Comparison of ENCODE assay signal across 22 cellular contexts in genomic region chr9:126630458-126631237, GRCh38. TPM values are rescaled to one million over a fixed set of nuclear protein-coding genes. Genes with fewer than 3 reads are reported as not detected.
DNase-seq lines count a peak whose midpoint lies in the region; ATAC-seq, FAIRE-seq and TF ChIP-seq lines count a peak whose summit lies in the region.
"Had no signal": no experiment of that assay in that cellular context is flagged by ENCODE, and none has a peak within 500 bp of the region (broad histone marks: within the 10 kb centered on the region; RNA-seq: fewer than 3 reads in every experiment).

No MANE protein-coding gene starts in this region.

- no peak overlapping the region for H2BK5ac ChIP-seq in mesendoderm (ENCODE audit: low read length)

- H3K79me2 ChIP-seq in mesendoderm (ENCODE audit: control insufficient read depth, insufficient read depth, low read length): no peaks in the 10 kb centered on the region
- H3K79me2 ChIP-seq in SK-N-SH (ENCODE audit: insufficient read depth): no peaks in the 10 kb centered on the region

- no peak overlapping the region for H3K23ac ChIP-seq in mesendoderm (ENCODE audit: low read length)

- H3K9me2 ChIP-seq in SK-N-SH: no peaks in the 10 kb centered on the region

- H3K4me2 ChIP-seq in mesendoderm (ENCODE audit: low read length): no peak overlapping the region
- H3K4me2 ChIP-seq in SK-N-SH: no peak overlapping the region

- H3K9me3 ChIP-seq in SK-N-SH: no peaks in the 10 kb centered on the region
- H3K9me3 ChIP-seq in HAP-1: no peaks in the 10 kb centered on the region
- H3K9me3 ChIP-seq: body of pancreas, esophagus squamous epithelium had no signal

- H3K56ac ChIP-seq in mesendoderm (ENCODE audit: low read length): peak overlapping the region; percentile 17

- no peak overlapping the region for H2BK120ac ChIP-seq in mesendoderm (ENCODE audit: low read depth, low read length)

- no peak overlapping the region for H3K4ac ChIP-seq in mesendoderm (ENCODE audit: low read depth, low read length)

- H3K79me1 ChIP-seq in mesendoderm (ENCODE audit: low read length): no peaks in the 10 kb centered on the region

- in situ Hi-C loops in Caki2 (cut with HindIII; ENCODE audit: low pct_unique_long_range_greater_than_20kb, low sequenced_read_pairs): no loop called here
- in situ Hi-C loops in HAP-1 (cut with MboI; ENCODE audit: low sequenced_read_pairs): no loop called here

- no peak overlapping the region for H3K18ac ChIP-seq in mesendoderm (ENCODE audit: low read length)

- H3F3A ChIP-seq in SK-N-SH (replicated peaks; ENCODE audit: insufficient read depth): no peaks in the 10 kb centered on the region

- TF ChIP-seq RAD21 in SK-N-SH (IDR thresholded peaks at IDR 0.05; ENCODE audit: low read length): no peak

- no CpG with 5 or more reads among the region's 20 CpGs for WGBS in mesendoderm (ENCODE audit: extremely low coverage, insufficient coverage, low lambda C conversion rate)
- WGBS in SK-N-SH (ENCODE audit: low lambda C conversion rate): 16% methylated on average over 14 of the region's 20 CpGs

- no peaks in the 10 kb centered on the region for H3K36me3 Mint-ChIP-seq in activated B cell treated with CpG ODN at 0.5 μM for 24 hours (ENCODE audit: low read depth)
- H3K36me3 Mint-ChIP-seq: activated naive CD4-positive, alpha-beta T cell treated with anti-CD3 and anti-CD28 coated beads, Interleukin-2, amount 50 U/mL, for 24 hours; IgD-negative memory B cell; natural killer cell; type B pancreatic cell had no signal

- no peak overlapping the region for H2AK5ac ChIP-seq in mesendoderm (ENCODE audit: low read length)

- H3K4me3 Mint-ChIP-seq in activated B cell treated with CpG ODN at 0.5 μM for 24 hours: no peak overlapping the region
- H3K4me3 Mint-ChIP-seq: activated naive CD4-positive, alpha-beta T cell treated with anti-CD3 and anti-CD28 coated beads, Interleukin-2, amount 50 U/mL, for 24 hours; activated T-cell treated with anti-CD3 and anti-CD28 coated beads, Interleukin-2, amount 50 U/mL, for 4 hours; IgD-negative memory B cell; natural killer cell; type B pancreatic cell had no signal

- no peak for FAIRE-seq in D721Med (lab: Jason Lieb, UNC)

- no peaks in the 10 kb centered on the region for H3K36me3 ChIP-seq in mesendoderm (ENCODE audit: control insufficient read depth, insufficient read depth, low read length)
- H3K36me3 ChIP-seq in SK-N-SH (replicated peaks in 1 of 2; ENCODE audit: control insufficient read depth in 1 of 2, insufficient read depth in 2 of 2, low read length in 1 of 2): no peaks in the 10 kb centered on the region
- H3K36me3 ChIP-seq in HAP-1 (replicated peaks): no peaks in the 10 kb centered on the region
- H3K36me3 ChIP-seq: esophagus squamous epithelium had no signal

- H4K5ac ChIP-seq in mesendoderm (ENCODE audit: low read length): no peak overlapping the region

- no peak overlapping the region for H3K4me3 ChIP-seq in mesendoderm (ENCODE audit: low read length)
- H3K4me3 ChIP-seq in SK-N-SH (ENCODE audit: low read depth in 2 of 2, low read length in 1 of 2): no peak overlapping the region
- no peak overlapping the region for H3K4me3 ChIP-seq in HAP-1
- H3K4me3 ChIP-seq: body of pancreas, esophagus squamous epithelium, lung had no signal

- peaks cover 18% of the 10 kb centered on the region for H3K4me1 Mint-ChIP-seq in activated B cell treated with CpG ODN at 0.5 μM for 24 hours

- no peaks in the 10 kb centered on the region for H3K9me3 Mint-ChIP-seq in activated B cell treated with CpG ODN at 0.5 μM for 24 hours
- H3K9me3 Mint-ChIP-seq: activated naive CD4-positive, alpha-beta T cell treated with anti-CD3 and anti-CD28 coated beads, Interleukin-2, amount 50 U/mL, for 24 hours; activated T-cell treated with anti-CD3 and anti-CD28 coated beads, Interleukin-2, amount 50 U/mL, for 4 hours; natural killer cell; type B pancreatic cell had no signal

- intact Hi-C loops in activated B cell treated with CpG ODN at 0.5 μM for 24 hours (cut with micrococcal nuclease): no loop called here

- H3K27ac Mint-ChIP-seq in activated B cell treated with CpG ODN at 0.5 μM for 24 hours: no peak overlapping the region
- H3K27ac Mint-ChIP-seq: activated naive CD4-positive, alpha-beta T cell treated with anti-CD3 and anti-CD28 coated beads, Interleukin-2, amount 50 U/mL, for 24 hours; natural killer cell; type B pancreatic cell had no signal

- CTCF ChIA-PET in activated B cell treated with CpG ODN at 0.5 μM for 24 hours (lab: Charles Lee) (no interaction called here), SK-N-SH (lab: Yijun Ruan, JAX) (interaction anchor here (1.0 to 2.0 kb wide), 4 partner anchors 19 to 151 kb away, joined by 3 to 7 read pairs (median 4); no protein-coding TSS in a partner anchor)

- H4K8ac ChIP-seq in mesendoderm (ENCODE audit: low read depth, low read length): no peak overlapping the region

- DNase-seq in Caki2 (ENCODE audit: low read depth) (peak; percentile 83), activated B cell treated with CpG ODN at 0.5 μM for 24 hours (no peak), mesendoderm (peak; percentile 62), SK-N-SH (no peak), D721Med (ENCODE audit: insufficient read length, low spot score) (no peak), HAP-1 (ENCODE audit: low spot score in 2 of 2) (no peak), NCI-H748 (lab: John Stamatoyannopoulos, UW; ENCODE audit: unreplicated experiment) (no peak)
- DNase-seq: activated T-cell treated with anti-CD3 and anti-CD28 coated beads, Interleukin-2, amount 50 U/mL, for 4 hours; body of pancreas; C1 segment of cervical spinal cord; esophagus squamous epithelium; natural killer cell; NCI-H1048; NCI-H2171 treated with DMSO at 0.1 percent for 48 hours; stimulated activated naive CD4-positive, alpha-beta T cell treated with Interleukin-2 at 50 U/mL for 16 hours; SW 1271 had no signal

- H3K4me1 ChIP-seq in mesendoderm (ENCODE audit: control insufficient read depth, low read depth, low read length): no peaks in the 10 kb centered on the region
- H3K4me1 ChIP-seq in SK-N-SH (ENCODE audit: control insufficient read depth in 1 of 2, insufficient read depth in 2 of 2, low read depth in 1 of 2, low read length in 1 of 2): peaks cover 0 to 17% of the 10 kb centered on the region in 2 experiments; a peak in 2 of 4 replicates
- H3K4me1 ChIP-seq in HAP-1: no peaks in the 10 kb centered on the region

- H3K27me3 ChIP-seq in mesendoderm (ENCODE audit: insufficient read depth, low read length, poor library complexity) (peaks cover 66% of the 10 kb centered on the region), SK-N-SH (ENCODE audit: insufficient read depth) (peaks cover 99% of the 10 kb centered on the region), HAP-1 (ENCODE audit: low read depth) (no peaks in the 10 kb centered on the region)

- H3K27ac ChIP-seq in mesendoderm (ENCODE audit: low read depth, low read length): no peak overlapping the region
- no peak overlapping the region for H3K27ac ChIP-seq in SK-N-SH (ENCODE audit: low read depth in 2 of 2, low read length in 1 of 2)
- H3K27ac ChIP-seq: body of pancreas, esophagus squamous epithelium had no signal

- H2BK15ac ChIP-seq in mesendoderm (replicated peaks; ENCODE audit: low read depth): no peak overlapping the region

- no peaks in the 10 kb centered on the region for H4K20me1 ChIP-seq in SK-N-SH (ENCODE audit: insufficient read depth)

- POLR2A ChIA-PET in activated B cell treated with CpG ODN at 0.5 μM for 24 hours (lab: Charles Lee) (interaction anchor here (0.5 kb wide), 1 partner anchor 22 kb away, joined by 3 read pairs; no protein-coding TSS in a partner anchor), SK-N-SH (lab: Yijun Ruan, JAX) (no interaction called here)

- TF ChIP-seq CTCF in activated B cell treated with CpG ODN at 0.5 μM for 24 hours (IDR thresholded peaks at IDR 0.05) (no peak), SK-N-SH (IDR thresholded peaks at IDR 0.05) (no peak), D721Med (IDR thresholded peaks at IDR 0.05; ENCODE audit: insufficient read depth, missing control alignments) (no peak)

- ATAC-seq in HG02610 (IDR thresholded peaks at IDR 0.05; ENCODE audit: unreplicated experiment) (peak; percentile 77), activated B cell treated with CpG ODN at 0.5 μM for 24 hours (ENCODE audit: low read depth) (peak; percentile 78)
- ATAC-seq: activated T-cell treated with anti-CD3 and anti-CD28 coated beads, Interleukin-2, amount 50 U/mL, for 4 hours; body of pancreas had no signal

- TF ChIP-seq EP300 in SK-N-SH (IDR thresholded peaks at IDR 0.05; ENCODE audit: borderline replicate concordance in 1 of 2, low read depth in 1 of 2, low read length in 1 of 2): no peak

- H2AFZ ChIP-seq in SK-N-SH (ENCODE audit: low read depth): no peak overlapping the region

- H3K27me3 Mint-ChIP-seq in activated B cell treated with CpG ODN at 0.5 μM for 24 hours: peaks cover 62% of the 10 kb centered on the region

- H3K9ac ChIP-seq in mesendoderm (ENCODE audit: low read length) (no peak overlapping the region), SK-N-SH (no peak overlapping the region)

TF ChIP-seq in SK-N-SH, 30 proteins besides CTCF, POLR2A, EP300 and RAD21:
- no peak for TF ChIP-seq ZBTB33 (IDR thresholded peaks at IDR 0.05; ENCODE audit: borderline replicate concordance, low read depth)

RNA-seq across cellular contexts. Expression of gene LMX1B, which starts 16.9 kb away (rescaled TPM):
- 0.47 TPM in 1 of 2 replicates, not detected in the other for total RNA-seq in Caki2 (2014; rRNA removed; shearing (Covaris generic); ENCODE audit: low replicate concordance)
- not detected in 2 replicates for total RNA-seq in activated B cell treated with CpG ODN at 0.5 μM for 24 hours
- polyA plus RNA-seq in mesendoderm (2013, experiment 1 of 2): 0.53 TPM
- 0.45 TPM for polyA plus RNA-seq in mesendoderm (2013, experiment 2 of 2)
- not detected in 2 replicates for polyA plus RNA-seq in SK-N-SH (2012; rRNA removed)
- not detected in 2 replicates for polyA plus RNA-seq in SK-N-SH (2012; cell fraction: cytosol; rRNA removed)
- not detected in 2 replicates for polyA plus RNA-seq in SK-N-SH (2012; cell fraction: nucleus; rRNA removed)
- total RNA-seq: activated T-cell treated with anti-CD3 and anti-CD28 coated beads, Interleukin-2, amount 50 U/mL, for 4 hours; natural killer cell; pulmonary artery endothelial cell had no signal
- polyA plus RNA-seq: IgD-negative memory B cell had no signal

Comparison
In these comparisons a context has a peak if more than half of its experiments do, and no peak if none do; other contexts are left out.
1. DNase-seq: peak in Caki2 (single experiment) and mesendoderm (single experiment); none in activated B cell treated with CpG ODN at 0.5 μM for 24 hours (single experiment), SK-N-SH (single experiment), D721Med (single experiment), HAP-1 (0 of 2) and NCI-H748 (single experiment).